ENCODE assay signal across 17 cellular contexts in genomic region chr20:35598899-35599775, GRCh38. TPM values are rescaled to one million over a fixed set of nuclear protein-coding genes. Genes with fewer than 3 reads are reported as not detected.
DNase-seq lines count a peak whose midpoint lies in the region; ATAC-seq and TF ChIP-seq lines count a peak whose summit lies in the region.
"Had no signal": no experiment of that assay in that cellular context is flagged by ENCODE, and none has a peak within 500 bp of the region (broad histone marks: within the 10 kb centered on the region; RNA-seq: fewer than 3 reads in every experiment).

No MANE protein-coding gene starts in this region.

- TF ChIP-seq CTCF in HEK293 (tag by site-specific recombination; IDR thresholded peaks at IDR 0.05), result no peak
- no peak for TF ChIP-seq CTCF in RWPE2 (IDR thresholded peaks at IDR 0.05; ENCODE audit: poor library complexity, severe bottlenecking)
- no peak for TF ChIP-seq CTCF in lower lobe of right lung (IDR thresholded peaks at IDR 0.05)
- no peak for TF ChIP-seq CTCF in GM10248 (IDR thresholded peaks at IDR 0.05; ENCODE audit: control extremely low read depth, extremely low read depth, low read depth, missing control alignments)

- ATAC-seq in RWPE2 (ENCODE audit: low read depth) (peak; percentile 8; the same call in 1 of the 3 replicates), lower lobe of right lung (peak; percentile 45 to 48)

- CTCF ChIA-PET in HEK293 (lab: Yijun Ruan, JAX) (interaction anchor here (0.6 kb wide), 1 partner anchor 683 kb away, joined by 3 read pairs; no protein-coding TSS in a partner anchor), GM10248 (lab: Yijun Ruan, JAX) (interaction anchor here (1.2 kb wide), 1 partner anchor 12 kb away, joined by 3 read pairs; no protein-coding TSS in a partner anchor)

- H3K36me3 ChIP-seq in HEK293 (ENCODE audit: control insufficient read depth in 2 of 2, insufficient read depth in 1 of 2, low read length in 2 of 2) (no peaks in the 10 kb centered on the region), RWPE2 (ENCODE audit: low read depth) (no peaks in the 10 kb centered on the region), lower lobe of right lung (no peaks in the 10 kb centered on the region)

- H3K9me3 ChIP-seq in HEK293 (ENCODE audit: control insufficient read depth, insufficient read depth, low read depth, low read length), result no peaks in the 10 kb centered on the region
- no peaks in the 10 kb centered on the region for H3K9me3 ChIP-seq in RWPE2 (ENCODE audit: severe bottlenecking)
- H3K9me3 ChIP-seq in lower lobe of right lung, result no peaks in the 10 kb centered on the region

- H3K4me1 ChIP-seq in HEK293 (ENCODE audit: control insufficient read depth, insufficient read depth, low read length), result no peaks in the 10 kb centered on the region
- no peaks in the 10 kb centered on the region for H3K4me1 ChIP-seq in RWPE2 (ENCODE audit: insufficient read depth, poor library complexity, severe bottlenecking)
- peaks cover 20% of the 10 kb centered on the region for H3K4me1 ChIP-seq in lower lobe of right lung

- intact Hi-C loops in lower lobe of right lung (cut with DNase I), result no loop called here

- no peak overlapping the region for H3K4me3 ChIP-seq in HEK293 (ENCODE audit: low read depth, low read length)
- no peak overlapping the region for H3K4me3 ChIP-seq in RWPE2 (ENCODE audit: severe bottlenecking)
- H3K4me3 ChIP-seq in lower lobe of right lung, result no peak overlapping the region
- H3K4me3 ChIP-seq: GM23248 had no signal

- POLR2A ChIA-PET in HEK293 (lab: Yijun Ruan, JAX) (no interaction called here), GM10248 (lab: Yijun Ruan, JAX) (interaction anchor here (0.6 kb wide), 1 partner anchor 46 kb away, joined by 3 read pairs; no protein-coding TSS in a partner anchor)

- H3K27ac ChIP-seq in HEK293 (ENCODE audit: extremely low read depth, low read depth, low read length) (no peak overlapping the region), RWPE2 (ENCODE audit: poor library complexity, severe bottlenecking) (no peak overlapping the region), lower lobe of right lung (no peak overlapping the region)
- H3K27ac ChIP-seq: GM23248 had no signal

- H3K27me3 ChIP-seq in RWPE2 (ENCODE audit: insufficient read depth, poor library complexity, severe bottlenecking) (peaks cover 9% of the 10 kb centered on the region), lower lobe of right lung (ENCODE audit: low read depth) (peaks cover 28% of the 10 kb centered on the region)

- DNase-seq in COLO668 (lab: John Stamatoyannopoulos, UW; ENCODE audit: unreplicated experiment), result peak; percentile 23
- DNase-seq in RWPE2 (ENCODE audit: low spot score), result peak; percentile 84
- DNase-seq in lower lobe of right lung, result no peak
- DNase-seq in GF-D8 (lab: John Stamatoyannopoulos, UW), result no peak
- DNase-seq in GM10248 (ENCODE audit: extremely low spot score), result no peak
- DNase-seq in putamen (ENCODE audit: low spot score), result no peak
- DNase-seq in KG1 (lab: John Stamatoyannopoulos, UW), result no peak
- DNase-seq: activated CD4-positive, alpha-beta T cell treated with anti-CD3 and anti-CD28 coated beads, Interleukin-2, amount 50 U/mL, for 1 hour; activated CD8-positive, alpha-beta memory T cell treated with anti-CD3 and anti-CD28 coated beads, Interleukin-2, amount 50 U/mL, for 48 hours; DND-41; GM23248; kidney glomerular epithelial cell; NCI-H187; nephron progenitor cell; SHP77; stimulated activated CD8-positive, alpha-beta memory T cell treated with anti-CD3 and anti-CD28 coated beads, Interleukin-4, amount 100 ng/mL, for 48 hours had no signal

TF ChIP-seq in HEK293, 187 proteins besides CTCF, POLR2A, EP300 and RAD21:
- no peak for TF ChIP-seq HIC1 (tag by site-specific recombination; IDR thresholded peaks at IDR 0.05)
- TF ChIP-seq WT1 (tag by site-specific recombination; IDR thresholded peaks at IDR 0.05), result no peak
- TF ChIP-seq KLF9 (tag by site-specific recombination; IDR thresholded peaks at IDR 0.05; ENCODE audit: low read depth), result peak; percentile 68; the same call in 1 of the 2 replicates
- TF ChIP-seq ZNF513 (tag by site-specific recombination; IDR thresholded peaks at IDR 0.05), result no peak

RNA-seq across cellular contexts. Expression of gene SPAG4, which starts 16.5 kb away (rescaled TPM):
- total RNA-seq in lower lobe of right lung, result 4.2 TPM

RNA-seq across cellular contexts. Expression of gene ERGIC3, which starts 57.3 kb away (rescaled TPM):
- total RNA-seq in lower lobe of right lung, result 189 TPM

Comparison
In these comparisons a context has a peak if more than half of its experiments do, and no peak if none do; other contexts are left out.
1. DNase-seq: peak in COLO668 (single experiment) and RWPE2 (single experiment); none in lower lobe of right lung (single experiment), GF-D8 (single experiment), GM10248 (single experiment), putamen (single experiment) and KG1 (single experiment).